In the genomic region with DNA sequence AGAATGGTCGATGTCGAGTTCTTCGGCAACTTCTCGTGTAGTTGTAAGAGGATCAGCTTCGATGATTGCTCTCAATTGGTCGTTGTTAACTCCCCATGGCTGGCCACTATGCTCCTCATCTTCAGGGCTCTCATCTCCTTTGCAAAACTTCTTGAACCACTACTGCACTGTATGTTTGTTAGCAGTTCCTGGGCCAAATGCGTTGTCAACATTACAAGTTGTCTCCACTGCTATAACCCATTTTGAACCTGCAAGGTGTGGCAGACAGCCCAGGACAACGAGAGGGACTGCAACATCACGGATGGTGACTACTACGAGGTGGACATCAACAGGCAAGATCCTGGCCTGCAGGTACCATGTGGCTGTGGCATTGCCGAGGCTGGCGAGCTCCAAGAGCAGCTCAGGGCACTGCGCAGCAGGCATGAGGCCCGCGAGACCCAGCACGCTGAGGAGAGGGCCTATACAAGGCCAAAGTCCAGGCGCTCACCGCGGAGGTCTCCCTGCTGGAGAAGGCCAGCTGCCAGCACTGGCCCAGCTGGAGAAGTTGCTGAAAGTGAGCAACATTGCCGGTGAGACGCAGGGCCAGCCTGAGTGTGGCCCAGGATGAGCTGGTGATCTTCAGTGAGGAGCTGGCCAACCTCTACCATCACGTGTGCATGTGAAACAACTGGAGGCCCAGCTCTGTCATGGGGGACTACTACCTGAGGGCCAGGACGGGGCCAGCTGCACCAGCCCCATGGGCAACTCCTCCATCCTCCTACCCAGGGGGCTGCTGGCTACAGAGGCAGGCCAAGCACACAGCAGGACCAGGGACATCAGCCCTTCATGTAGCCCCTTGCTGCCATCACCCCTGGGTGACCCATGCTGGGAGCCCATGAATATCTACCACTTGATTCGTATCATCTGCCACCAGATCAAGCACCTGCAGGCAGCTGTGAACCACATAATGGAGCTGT, we compare ENCODE assay signal across 1 cellular context.
TF ChIP-seq lines count a peak whose summit lies in the region.

No MANE protein-coding gene starts in this region.

TF ChIP-seq in HepG2, 621 proteins besides CTCF, POLR2A, EP300 and RAD21 (continued from another document and continues in another):
- TF ChIP-seq, protein P1, sequence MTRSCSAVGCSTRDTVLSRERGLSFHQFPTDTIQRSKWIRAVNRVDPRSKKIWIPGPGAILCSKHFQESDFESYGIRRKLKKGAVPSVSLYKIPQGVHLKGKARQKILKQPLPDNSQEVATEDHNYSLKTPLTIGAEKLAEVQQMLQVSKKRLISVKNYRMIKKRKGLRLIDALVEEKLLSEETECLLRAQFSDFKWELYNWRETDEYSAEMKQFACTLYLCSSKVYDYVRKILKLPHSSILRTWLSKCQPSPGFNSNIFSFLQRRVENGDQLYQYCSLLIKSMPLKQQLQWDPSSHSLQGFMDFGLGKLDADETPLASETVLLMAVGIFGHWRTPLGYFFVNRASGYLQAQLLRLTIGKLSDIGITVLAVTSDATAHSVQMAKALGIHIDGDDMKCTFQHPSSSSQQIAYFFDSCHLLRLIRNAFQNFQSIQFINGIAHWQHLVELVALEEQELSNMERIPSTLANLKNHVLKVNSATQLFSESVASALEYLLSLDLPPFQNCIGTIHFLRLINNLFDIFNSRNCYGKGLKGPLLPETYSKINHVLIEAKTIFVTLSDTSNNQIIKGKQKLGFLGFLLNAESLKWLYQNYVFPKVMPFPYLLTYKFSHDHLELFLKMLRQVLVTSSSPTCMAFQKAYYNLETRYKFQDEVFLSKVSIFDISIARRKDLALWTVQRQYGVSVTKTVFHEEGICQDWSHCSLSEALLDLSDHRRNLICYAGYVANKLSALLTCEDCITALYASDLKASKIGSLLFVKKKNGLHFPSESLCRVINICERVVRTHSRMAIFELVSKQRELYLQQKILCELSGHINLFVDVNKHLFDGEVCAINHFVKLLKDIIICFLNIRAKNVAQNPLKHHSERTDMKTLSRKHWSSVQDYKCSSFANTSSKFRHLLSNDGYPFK (CRISPR knock-in tag; IDR thresholded peaks at IDR 0.05; ENCODE audit: borderline replicate concordance) = 0 out of 2 replicates have a peak, but pooled peaks have one; percentile 56
- TF ChIP-seq SMAD3 (CRISPR knock-in tag; IDR thresholded peaks at IDR 0.05) (peak; percentile 80; the same call in 1 of the 2 replicates), NFIC (IDR thresholded peaks at IDR 0.05; ENCODE audit: low read length) (no peak), AKAP8 (CRISPR knock-in tag; IDR thresholded peaks at IDR 0.05) (no peak), ARNTL (CRISPR knock-in tag; IDR thresholded peaks at IDR 0.05) (0 out of 2 replicates have a peak, but pooled peaks have one; percentile 30), ZNF335 (CRISPR knock-in tag; IDR thresholded peaks at IDR 0.05) (no peak), RXRB (CRISPR knock-in tag; IDR thresholded peaks at IDR 0.05; ENCODE audit: borderline replicate concordance) (peak; percentile 62; the same call in 1 of the 2 replicates), ZNF891 (CRISPR knock-in tag; IDR thresholded peaks at IDR 0.05) (peak; percentile 71), ZNF570 (CRISPR knock-in tag; IDR thresholded peaks at IDR 0.05; ENCODE audit: borderline replicate concordance) (no peak), SMAD9 (CRISPR knock-in tag; IDR thresholded peaks at IDR 0.05) (0 out of 2 replicates have a peak, but pooled peaks have one; percentile 58), KDM1A (CRISPR knock-in tag; IDR thresholded peaks at IDR 0.05) (0 out of 2 replicates have a peak, but pooled peaks have one; percentile 41)
- TF ChIP-seq, protein P2, sequence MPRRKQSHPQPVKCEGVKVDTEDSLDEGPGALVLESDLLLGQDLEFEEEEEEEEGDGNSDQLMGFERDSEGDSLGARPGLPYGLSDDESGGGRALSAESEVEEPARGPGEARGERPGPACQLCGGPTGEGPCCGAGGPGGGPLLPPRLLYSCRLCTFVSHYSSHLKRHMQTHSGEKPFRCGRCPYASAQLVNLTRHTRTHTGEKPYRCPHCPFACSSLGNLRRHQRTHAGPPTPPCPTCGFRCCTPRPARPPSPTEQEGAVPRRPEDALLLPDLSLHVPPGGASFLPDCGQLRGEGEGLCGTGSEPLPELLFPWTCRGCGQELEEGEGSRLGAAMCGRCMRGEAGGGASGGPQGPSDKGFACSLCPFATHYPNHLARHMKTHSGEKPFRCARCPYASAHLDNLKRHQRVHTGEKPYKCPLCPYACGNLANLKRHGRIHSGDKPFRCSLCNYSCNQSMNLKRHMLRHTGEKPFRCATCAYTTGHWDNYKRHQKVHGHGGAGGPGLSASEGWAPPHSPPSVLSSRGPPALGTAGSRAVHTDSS (CRISPR knock-in tag; conservative IDR thresholded peaks at IDR 0.05) = no peak
- TF ChIP-seq, protein P3, sequence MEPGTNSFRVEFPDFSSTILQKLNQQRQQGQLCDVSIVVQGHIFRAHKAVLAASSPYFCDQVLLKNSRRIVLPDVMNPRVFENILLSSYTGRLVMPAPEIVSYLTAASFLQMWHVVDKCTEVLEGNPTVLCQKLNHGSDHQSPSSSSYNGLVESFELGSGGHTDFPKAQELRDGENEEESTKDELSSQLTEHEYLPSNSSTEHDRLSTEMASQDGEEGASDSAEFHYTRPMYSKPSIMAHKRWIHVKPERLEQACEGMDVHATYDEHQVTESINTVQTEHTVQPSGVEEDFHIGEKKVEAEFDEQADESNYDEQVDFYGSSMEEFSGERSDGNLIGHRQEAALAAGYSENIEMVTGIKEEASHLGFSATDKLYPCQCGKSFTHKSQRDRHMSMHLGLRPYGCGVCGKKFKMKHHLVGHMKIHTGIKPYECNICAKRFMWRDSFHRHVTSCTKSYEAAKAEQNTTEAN (CRISPR knock-in tag; conservative IDR thresholded peaks at IDR 0.05) = peak; percentile 75; the same call in 1 of the 2 replicates
- TF ChIP-seq, protein P4, sequence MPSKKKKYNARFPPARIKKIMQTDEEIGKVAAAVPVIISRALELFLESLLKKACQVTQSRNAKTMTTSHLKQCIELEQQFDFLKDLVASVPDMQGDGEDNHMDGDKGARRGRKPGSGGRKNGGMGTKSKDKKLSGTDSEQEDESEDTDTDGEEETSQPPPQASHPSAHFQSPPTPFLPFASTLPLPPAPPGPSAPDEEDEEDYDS (CRISPR knock-in tag; IDR thresholded peaks at IDR 0.05) = no peak
- TF ChIP-seq, protein P5, sequence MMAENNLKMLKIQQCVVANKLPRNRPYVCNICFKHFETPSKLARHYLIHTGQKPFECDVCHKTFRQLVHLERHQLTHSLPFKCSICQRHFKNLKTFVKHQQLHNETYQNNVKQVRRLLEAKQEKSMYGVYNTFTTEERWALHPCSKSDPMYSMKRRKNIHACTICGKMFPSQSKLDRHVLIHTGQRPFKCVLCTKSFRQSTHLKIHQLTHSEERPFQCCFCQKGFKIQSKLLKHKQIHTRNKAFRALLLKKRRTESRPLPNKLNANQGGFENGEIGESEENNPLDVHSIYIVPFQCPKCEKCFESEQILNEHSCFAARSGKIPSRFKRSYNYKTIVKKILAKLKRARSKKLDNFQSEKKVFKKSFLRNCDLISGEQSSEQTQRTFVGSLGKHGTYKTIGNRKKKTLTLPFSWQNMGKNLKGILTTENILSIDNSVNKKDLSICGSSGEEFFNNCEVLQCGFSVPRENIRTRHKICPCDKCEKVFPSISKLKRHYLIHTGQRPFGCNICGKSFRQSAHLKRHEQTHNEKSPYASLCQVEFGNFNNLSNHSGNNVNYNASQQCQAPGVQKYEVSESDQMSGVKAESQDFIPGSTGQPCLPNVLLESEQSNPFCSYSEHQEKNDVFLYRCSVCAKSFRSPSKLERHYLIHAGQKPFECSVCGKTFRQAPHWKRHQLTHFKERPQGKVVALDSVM (CRISPR knock-in tag; IDR thresholded peaks at IDR 0.05) = 0 out of 2 replicates have a peak, but pooled peaks have one; percentile 18
- TF ChIP-seq, protein P6, sequence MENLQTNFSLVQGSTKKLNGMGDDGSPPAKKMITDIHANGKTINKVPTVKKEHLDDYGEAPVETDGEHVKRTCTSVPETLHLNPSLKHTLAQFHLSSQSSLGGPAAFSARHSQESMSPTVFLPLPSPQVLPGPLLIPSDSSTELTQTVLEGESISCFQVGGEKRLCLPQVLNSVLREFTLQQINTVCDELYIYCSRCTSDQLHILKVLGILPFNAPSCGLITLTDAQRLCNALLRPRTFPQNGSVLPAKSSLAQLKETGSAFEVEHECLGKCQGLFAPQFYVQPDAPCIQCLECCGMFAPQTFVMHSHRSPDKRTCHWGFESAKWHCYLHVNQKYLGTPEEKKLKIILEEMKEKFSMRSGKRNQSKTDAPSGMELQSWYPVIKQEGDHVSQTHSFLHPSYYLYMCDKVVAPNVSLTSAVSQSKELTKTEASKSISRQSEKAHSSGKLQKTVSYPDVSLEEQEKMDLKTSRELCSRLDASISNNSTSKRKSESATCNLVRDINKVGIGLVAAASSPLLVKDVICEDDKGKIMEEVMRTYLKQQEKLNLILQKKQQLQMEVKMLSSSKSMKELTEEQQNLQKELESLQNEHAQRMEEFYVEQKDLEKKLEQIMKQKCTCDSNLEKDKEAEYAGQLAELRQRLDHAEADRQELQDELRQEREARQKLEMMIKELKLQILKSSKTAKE (CRISPR knock-in tag; IDR thresholded peaks at IDR 0.05; ENCODE audit: borderline replicate concordance) = no peak
- TF ChIP-seq, protein P7, sequence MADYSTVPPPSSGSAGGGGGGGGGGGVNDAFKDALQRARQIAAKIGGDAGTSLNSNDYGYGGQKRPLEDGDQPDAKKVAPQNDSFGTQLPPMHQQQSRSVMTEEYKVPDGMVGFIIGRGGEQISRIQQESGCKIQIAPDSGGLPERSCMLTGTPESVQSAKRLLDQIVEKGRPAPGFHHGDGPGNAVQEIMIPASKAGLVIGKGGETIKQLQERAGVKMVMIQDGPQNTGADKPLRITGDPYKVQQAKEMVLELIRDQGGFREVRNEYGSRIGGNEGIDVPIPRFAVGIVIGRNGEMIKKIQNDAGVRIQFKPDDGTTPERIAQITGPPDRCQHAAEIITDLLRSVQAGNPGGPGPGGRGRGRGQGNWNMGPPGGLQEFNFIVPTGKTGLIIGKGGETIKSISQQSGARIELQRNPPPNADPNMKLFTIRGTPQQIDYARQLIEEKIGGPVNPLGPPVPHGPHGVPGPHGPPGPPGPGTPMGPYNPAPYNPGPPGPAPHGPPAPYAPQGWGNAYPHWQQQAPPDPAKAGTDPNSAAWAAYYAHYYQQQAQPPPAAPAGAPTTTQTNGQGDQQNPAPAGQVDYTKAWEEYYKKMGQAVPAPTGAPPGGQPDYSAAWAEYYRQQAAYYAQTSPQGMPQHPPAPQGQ (CRISPR knock-in tag; IDR thresholded peaks at IDR 0.05; ENCODE audit: borderline replicate concordance) = no peak
- TF ChIP-seq, protein P8, sequence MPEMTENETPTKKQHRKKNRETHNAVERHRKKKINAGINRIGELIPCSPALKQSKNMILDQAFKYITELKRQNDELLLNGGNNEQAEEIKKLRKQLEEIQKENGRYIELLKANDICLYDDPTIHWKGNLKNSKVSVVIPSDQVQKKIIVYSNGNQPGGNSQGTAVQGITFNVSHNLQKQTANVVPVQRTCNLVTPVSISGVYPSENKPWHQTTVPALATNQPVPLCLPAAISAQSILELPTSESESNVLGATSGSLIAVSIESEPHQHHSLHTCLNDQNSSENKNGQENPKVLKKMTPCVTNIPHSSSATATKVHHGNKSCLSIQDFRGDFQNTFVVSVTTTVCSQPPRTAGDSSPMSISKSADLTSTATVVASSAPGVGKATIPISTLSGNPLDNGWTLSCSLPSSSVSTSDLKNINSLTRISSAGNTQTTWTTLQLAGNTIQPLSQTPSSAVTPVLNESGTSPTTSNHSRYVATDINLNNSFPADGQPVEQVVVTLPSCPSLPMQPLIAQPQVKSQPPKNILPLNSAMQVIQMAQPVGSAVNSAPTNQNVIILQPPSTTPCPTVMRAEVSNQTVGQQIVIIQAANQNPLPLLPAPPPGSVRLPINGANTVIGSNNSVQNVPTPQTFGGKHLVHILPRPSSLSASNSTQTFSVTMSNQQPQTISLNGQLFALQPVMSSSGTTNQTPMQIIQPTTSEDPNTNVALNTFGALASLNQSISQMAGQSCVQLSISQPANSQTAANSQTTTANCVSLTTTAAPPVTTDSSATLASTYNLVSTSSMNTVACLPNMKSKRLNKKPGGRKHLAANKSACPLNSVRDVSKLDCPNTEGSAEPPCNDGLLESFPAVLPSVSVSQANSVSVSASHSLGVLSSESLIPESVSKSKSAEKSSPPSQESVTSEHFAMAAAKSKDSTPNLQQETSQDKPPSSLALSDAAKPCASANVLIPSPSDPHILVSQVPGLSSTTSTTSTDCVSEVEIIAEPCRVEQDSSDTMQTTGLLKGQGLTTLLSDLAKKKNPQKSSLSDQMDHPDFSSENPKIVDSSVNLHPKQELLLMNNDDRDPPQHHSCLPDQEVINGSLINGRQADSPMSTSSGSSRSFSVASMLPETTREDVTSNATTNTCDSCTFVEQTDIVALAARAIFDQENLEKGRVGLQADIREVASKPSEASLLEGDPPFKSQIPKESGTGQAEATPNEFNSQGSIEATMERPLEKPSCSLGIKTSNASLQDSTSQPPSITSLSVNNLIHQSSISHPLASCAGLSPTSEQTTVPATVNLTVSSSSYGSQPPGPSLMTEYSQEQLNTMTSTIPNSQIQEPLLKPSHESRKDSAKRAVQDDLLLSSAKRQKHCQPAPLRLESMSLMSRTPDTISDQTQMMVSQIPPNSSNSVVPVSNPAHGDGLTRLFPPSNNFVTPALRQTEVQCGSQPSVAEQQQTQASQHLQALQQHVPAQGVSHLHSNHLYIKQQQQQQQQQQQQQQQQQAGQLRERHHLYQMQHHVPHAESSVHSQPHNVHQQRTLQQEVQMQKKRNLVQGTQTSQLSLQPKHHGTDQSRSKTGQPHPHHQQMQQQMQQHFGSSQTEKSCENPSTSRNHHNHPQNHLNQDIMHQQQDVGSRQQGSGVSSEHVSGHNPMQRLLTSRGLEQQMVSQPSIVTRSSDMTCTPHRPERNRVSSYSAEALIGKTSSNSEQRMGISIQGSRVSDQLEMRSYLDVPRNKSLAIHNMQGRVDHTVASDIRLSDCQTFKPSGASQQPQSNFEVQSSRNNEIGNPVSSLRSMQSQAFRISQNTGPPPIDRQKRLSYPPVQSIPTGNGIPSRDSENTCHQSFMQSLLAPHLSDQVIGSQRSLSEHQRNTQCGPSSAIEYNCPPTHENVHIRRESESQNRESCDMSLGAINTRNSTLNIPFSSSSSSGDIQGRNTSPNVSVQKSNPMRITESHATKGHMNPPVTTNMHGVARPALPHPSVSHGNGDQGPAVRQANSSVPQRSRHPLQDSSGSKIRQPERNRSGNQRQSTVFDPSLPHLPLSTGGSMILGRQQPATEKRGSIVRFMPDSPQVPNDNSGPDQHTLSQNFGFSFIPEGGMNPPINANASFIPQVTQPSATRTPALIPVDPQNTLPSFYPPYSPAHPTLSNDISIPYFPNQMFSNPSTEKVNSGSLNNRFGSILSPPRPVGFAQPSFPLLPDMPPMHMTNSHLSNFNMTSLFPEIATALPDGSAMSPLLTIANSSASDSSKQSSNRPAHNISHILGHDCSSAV (CRISPR knock-in tag; IDR thresholded peaks at IDR 0.05; ENCODE audit: borderline replicate concordance) = no peak
- TF ChIP-seq, protein P9, sequence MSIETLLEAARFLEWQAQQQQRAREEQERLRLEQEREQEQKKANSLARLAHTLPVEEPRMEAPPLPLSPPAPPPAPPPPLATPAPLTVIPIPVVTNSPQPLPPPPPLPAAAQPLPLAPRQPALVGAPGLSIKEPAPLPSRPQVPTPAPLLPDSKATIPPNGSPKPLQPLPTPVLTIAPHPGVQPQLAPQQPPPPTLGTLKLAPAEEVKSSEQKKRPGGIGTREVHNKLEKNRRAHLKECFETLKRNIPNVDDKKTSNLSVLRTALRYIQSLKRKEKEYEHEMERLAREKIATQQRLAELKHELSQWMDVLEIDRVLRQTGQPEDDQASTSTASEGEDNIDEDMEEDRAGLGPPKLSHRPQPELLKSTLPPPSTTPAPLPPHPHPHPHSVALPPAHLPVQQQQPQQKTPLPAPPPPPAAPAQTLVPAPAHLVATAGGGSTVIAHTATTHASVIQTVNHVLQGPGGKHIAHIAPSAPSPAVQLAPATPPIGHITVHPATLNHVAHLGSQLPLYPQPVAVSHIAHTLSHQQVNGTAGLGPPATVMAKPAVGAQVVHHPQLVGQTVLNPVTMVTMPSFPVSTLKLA (IDR thresholded peaks at IDR 0.05) = no peak
